ENCODE assay signal across 26 cellular contexts in genomic region chr21:34919406-34919805, GRCh38.
"Had no signal": no experiment of that assay in that cellular context is flagged by ENCODE, and none has a peak within 500 bp of the region (broad histone marks: within the 10 kb centered on the region; RNA-seq: fewer than 3 reads in every experiment).

No MANE protein-coding gene starts in this region.

- DNase-seq: cerebellar nuclear complex; colonic mucosa; dermis blood vessel endothelial cell; endodermal cell; erythroblast; foreskin melanocyte; head of caudate nucleus; kidney; left cardiac atrium; left ventricle myocardium inferior; lower lobe of right lung; mesenchymal stem cell; midbrain; occipital lobe; pancreas; right cardiac atrium; stimulated activated CD4-positive, alpha-beta T cell treated with anti-CD3 and anti-CD28 coated beads, Interleukin-4, amount 100 ng/mL, for 1 hour; stimulated activated CD8-positive, alpha-beta memory T cell treated with anti-CD3 and anti-CD28 coated beads, Interleukin-4, amount 100 ng/mL, for 48 hours; stimulated activated naive CD4-positive, alpha-beta T cell treated with Interleukin-2 at 50 U/mL for 16 hours; testis; transverse colon had no signal

- H3K27ac ChIP-seq: colonic mucosa, hepatocyte, left ventricle myocardium inferior, lower lobe of right lung, pancreas, testis, transverse colon had no signal

- H3K4me3 Mint-ChIP-seq: endodermal cell, nephron had no signal

- H3K36me3 ChIP-seq: colonic mucosa, left ventricle myocardium inferior, lower lobe of right lung, pancreas, transverse colon had no signal

- ATAC-seq: left cardiac atrium, lower lobe of right lung, pancreas, right cardiac atrium had no signal

- FAIRE-seq: endothelial cell of umbilical vein, kidney, pancreas had no signal

- H3K4me1 ChIP-seq: colonic mucosa, left ventricle myocardium inferior, pancreas, testis, transverse colon had no signal

- H3K4me2 ChIP-seq: hepatocyte, smooth muscle cell had no signal

- H2AFZ ChIP-seq: hepatocyte had no signal

- H3K27ac Mint-ChIP-seq: endodermal cell, nephron, progenitor cell of endocrine pancreas had no signal

- H3K4me3 ChIP-seq: colonic mucosa, hepatocyte, left ventricle myocardium inferior, lower lobe of right lung, pancreas, smooth muscle cell, testis, transverse colon had no signal

- H3K79me2 ChIP-seq: hepatocyte had no signal

- H3K27me3 ChIP-seq: colonic mucosa, hepatocyte, pancreas, testis, transverse colon had no signal

- H3K9me3 ChIP-seq: colonic mucosa, left ventricle myocardium inferior, lower lobe of right lung, pancreas, testis, transverse colon had no signal

- H3K9me3 Mint-ChIP-seq: endodermal cell, nephron had no signal
